In the genomic region with DNA sequence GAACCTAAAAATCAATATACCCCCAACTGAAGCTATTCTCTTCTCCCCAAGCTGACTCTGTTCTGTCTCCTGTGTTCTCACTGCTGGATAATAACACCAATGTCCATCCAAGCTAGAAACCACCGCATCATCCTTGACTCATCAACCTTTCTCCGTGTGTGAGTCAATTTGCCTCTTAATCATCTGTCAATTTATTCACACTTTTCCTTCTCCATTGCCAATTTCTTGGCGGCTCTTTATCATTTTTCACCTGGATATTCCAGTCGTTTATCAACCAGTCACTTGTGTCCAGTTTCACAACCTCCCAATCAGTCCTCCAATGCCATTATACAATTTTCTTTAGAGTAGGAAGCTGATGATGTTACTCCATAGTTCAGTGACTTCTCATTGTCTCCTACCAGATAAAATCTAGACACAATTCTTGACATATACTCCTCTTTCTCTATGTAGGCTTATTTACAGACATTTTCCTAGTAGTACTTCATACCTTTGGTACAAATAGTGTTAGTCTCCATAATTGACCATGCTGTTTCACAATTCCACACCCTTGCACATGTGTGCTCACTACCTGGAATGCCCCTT, we compare ENCODE assay signal across 2 cellular contexts.
A peak's percentile ranks its signal among the peaks of the same experiment; 100 is the strongest.
TF ChIP-seq lines count a peak whose summit lies in the region.

No MANE protein-coding gene starts in this region.

TF ChIP-seq in HCT116, 20 proteins besides CTCF, POLR2A, EP300 and RAD21 (continued from another document):
- TF ChIP-seq SP1 (IDR thresholded peaks at IDR 0.05; ENCODE audit: low read depth) (peak; percentile 51), CBX3 (IDR thresholded peaks at IDR 0.05; ENCODE audit: low read depth) (0 out of 2 replicates have a peak, but pooled peaks have one; percentile 17), ZFX (IDR thresholded peaks at IDR 0.05) (no peak), JUND (IDR thresholded peaks at IDR 0.05) (peak; percentile 77), SIN3A (IDR thresholded peaks at IDR 0.05; ENCODE audit: low read depth) (no peak), FOSL1 (IDR thresholded peaks at IDR 0.05; ENCODE audit: low read depth) (peak; percentile 91), CEBPB (IDR thresholded peaks at IDR 0.05; ENCODE audit: low read depth) (peak; percentile 59), EGR1 (IDR thresholded peaks at IDR 0.05; ENCODE audit: low read depth) (no peak), POLR2AphosphoS5 (IDR thresholded peaks at IDR 0.05; ENCODE audit: low read depth, low read length) (0 out of 2 replicates have a peak, but pooled peaks have one; percentile 23), TCF7L2 (IDR thresholded peaks at IDR 0.05; ENCODE audit: borderline replicate concordance, extremely low read depth, insufficient read depth, insufficient read length) (no peak), ELF1 (IDR thresholded peaks at IDR 0.05; ENCODE audit: borderline replicate concordance, low read depth) (no peak), EZH2phosphoT487 (IDR thresholded peaks at IDR 0.05; ENCODE audit: borderline replicate concordance) (no peak)
- TF ChIP-seq, protein P1, sequence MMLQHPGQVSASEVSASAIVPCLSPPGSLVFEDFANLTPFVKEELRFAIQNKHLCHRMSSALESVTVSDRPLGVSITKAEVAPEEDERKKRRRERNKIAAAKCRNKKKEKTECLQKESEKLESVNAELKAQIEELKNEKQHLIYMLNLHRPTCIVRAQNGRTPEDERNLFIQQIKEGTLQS (IDR thresholded peaks at IDR 0.05): no peak
- TF ChIP-seq, protein P2, sequence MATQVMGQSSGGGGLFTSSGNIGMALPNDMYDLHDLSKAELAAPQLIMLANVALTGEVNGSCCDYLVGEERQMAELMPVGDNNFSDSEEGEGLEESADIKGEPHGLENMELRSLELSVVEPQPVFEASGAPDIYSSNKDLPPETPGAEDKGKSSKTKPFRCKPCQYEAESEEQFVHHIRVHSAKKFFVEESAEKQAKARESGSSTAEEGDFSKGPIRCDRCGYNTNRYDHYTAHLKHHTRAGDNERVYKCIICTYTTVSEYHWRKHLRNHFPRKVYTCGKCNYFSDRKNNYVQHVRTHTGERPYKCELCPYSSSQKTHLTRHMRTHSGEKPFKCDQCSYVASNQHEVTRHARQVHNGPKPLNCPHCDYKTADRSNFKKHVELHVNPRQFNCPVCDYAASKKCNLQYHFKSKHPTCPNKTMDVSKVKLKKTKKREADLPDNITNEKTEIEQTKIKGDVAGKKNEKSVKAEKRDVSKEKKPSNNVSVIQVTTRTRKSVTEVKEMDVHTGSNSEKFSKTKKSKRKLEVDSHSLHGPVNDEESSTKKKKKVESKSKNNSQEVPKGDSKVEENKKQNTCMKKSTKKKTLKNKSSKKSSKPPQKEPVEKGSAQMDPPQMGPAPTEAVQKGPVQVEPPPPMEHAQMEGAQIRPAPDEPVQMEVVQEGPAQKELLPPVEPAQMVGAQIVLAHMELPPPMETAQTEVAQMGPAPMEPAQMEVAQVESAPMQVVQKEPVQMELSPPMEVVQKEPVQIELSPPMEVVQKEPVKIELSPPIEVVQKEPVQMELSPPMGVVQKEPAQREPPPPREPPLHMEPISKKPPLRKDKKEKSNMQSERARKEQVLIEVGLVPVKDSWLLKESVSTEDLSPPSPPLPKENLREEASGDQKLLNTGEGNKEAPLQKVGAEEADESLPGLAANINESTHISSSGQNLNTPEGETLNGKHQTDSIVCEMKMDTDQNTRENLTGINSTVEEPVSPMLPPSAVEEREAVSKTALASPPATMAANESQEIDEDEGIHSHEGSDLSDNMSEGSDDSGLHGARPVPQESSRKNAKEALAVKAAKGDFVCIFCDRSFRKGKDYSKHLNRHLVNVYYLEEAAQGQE (IDR thresholded peaks at IDR 0.05; ENCODE audit: low read depth): no peak
- TF ChIP-seq, protein P3, sequence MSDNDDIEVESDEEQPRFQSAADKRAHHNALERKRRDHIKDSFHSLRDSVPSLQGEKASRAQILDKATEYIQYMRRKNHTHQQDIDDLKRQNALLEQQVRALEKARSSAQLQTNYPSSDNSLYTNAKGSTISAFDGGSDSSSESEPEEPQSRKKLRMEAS (IDR thresholded peaks at IDR 0.05): peak; percentile 31; the same call in 1 of the 2 replicates
TF ChIP-seq in HCT116: peak in this region for 7.

TF ChIP-seq in SK-N-SH treated with all-trans-retinoic acid at 6 μM for 48 hours, 23 proteins besides CTCF, POLR2A, EP300 and RAD21 (continued from another document):
- no peak for TF ChIP-seq BACH2 (CRISPR knock-in tag; IDR thresholded peaks at IDR 0.05; ENCODE audit: borderline replicate concordance)
- no peak for TF ChIP-seq RARB (CRISPR knock-in tag; IDR thresholded peaks at IDR 0.05)
- TF ChIP-seq ZNF70 (CRISPR knock-in tag; IDR thresholded peaks at IDR 0.05): no peak
- TF ChIP-seq, protein P4, sequence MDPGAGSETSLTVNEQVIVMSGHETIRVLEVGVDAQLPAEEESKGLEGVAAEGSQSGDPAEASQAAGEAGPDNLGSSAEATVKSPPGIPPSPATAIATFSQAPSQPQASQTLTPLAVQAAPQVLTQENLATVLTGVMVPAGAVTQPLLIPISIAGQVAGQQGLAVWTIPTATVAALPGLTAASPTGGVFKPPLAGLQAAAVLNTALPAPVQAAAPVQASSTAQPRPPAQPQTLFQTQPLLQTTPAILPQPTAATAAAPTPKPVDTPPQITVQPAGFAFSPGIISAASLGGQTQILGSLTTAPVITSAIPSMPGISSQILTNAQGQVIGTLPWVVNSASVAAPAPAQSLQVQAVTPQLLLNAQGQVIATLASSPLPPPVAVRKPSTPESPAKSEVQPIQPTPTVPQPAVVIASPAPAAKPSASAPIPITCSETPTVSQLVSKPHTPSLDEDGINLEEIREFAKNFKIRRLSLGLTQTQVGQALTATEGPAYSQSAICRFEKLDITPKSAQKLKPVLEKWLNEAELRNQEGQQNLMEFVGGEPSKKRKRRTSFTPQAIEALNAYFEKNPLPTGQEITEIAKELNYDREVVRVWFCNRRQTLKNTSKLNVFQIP (CRISPR knock-in tag; IDR thresholded peaks at IDR 0.05; ENCODE audit: borderline replicate concordance, low read depth): no peak
- no peak for TF ChIP-seq ZFP3 (CRISPR knock-in tag; IDR thresholded peaks at IDR 0.05)
- no peak for TF ChIP-seq GLIS3 (CRISPR knock-in tag; IDR thresholded peaks at IDR 0.05)
- TF ChIP-seq, protein P5, sequence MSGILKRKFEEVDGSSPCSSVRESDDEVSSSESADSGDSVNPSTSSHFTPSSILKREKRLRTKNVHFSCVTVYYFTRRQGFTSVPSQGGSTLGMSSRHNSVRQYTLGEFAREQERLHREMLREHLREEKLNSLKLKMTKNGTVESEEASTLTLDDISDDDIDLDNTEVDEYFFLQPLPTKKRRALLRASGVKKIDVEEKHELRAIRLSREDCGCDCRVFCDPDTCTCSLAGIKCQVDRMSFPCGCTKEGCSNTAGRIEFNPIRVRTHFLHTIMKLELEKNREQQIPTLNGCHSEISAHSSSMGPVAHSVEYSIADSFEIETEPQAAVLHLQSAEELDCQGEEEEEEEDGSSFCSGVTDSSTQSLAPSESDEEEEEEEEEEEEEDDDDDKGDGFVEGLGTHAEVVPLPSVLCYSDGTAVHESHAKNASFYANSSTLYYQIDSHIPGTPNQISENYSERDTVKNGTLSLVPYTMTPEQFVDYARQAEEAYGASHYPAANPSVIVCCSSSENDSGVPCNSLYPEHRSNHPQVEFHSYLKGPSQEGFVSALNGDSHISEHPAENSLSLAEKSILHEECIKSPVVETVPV (CRISPR knock-in tag; IDR thresholded peaks at IDR 0.05): no peak
- TF ChIP-seq OSR1 (CRISPR knock-in tag; IDR thresholded peaks at IDR 0.05): no peak
- TF ChIP-seq, protein P6, sequence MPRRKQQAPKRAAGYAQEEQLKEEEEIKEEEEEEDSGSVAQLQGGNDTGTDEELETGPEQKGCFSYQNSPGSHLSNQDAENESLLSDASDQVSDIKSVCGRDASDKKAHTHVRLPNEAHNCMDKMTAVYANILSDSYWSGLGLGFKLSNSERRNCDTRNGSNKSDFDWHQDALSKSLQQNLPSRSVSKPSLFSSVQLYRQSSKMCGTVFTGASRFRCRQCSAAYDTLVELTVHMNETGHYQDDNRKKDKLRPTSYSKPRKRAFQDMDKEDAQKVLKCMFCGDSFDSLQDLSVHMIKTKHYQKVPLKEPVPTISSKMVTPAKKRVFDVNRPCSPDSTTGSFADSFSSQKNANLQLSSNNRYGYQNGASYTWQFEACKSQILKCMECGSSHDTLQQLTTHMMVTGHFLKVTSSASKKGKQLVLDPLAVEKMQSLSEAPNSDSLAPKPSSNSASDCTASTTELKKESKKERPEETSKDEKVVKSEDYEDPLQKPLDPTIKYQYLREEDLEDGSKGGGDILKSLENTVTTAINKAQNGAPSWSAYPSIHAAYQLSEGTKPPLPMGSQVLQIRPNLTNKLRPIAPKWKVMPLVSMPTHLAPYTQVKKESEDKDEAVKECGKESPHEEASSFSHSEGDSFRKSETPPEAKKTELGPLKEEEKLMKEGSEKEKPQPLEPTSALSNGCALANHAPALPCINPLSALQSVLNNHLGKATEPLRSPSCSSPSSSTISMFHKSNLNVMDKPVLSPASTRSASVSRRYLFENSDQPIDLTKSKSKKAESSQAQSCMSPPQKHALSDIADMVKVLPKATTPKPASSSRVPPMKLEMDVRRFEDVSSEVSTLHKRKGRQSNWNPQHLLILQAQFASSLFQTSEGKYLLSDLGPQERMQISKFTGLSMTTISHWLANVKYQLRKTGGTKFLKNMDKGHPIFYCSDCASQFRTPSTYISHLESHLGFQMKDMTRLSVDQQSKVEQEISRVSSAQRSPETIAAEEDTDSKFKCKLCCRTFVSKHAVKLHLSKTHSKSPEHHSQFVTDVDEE (CRISPR knock-in tag; IDR thresholded peaks at IDR 0.05): no peak
- TF ChIP-seq TCF4 (CRISPR knock-in tag; IDR thresholded peaks at IDR 0.05; ENCODE audit: borderline replicate concordance): no peak
TF ChIP-seq in SK-N-SH treated with all-trans-retinoic acid at 6 μM for 48 hours: peak in this region for 0.
